ENCODE assay signal across 1 cellular context in the genomic region with DNA sequence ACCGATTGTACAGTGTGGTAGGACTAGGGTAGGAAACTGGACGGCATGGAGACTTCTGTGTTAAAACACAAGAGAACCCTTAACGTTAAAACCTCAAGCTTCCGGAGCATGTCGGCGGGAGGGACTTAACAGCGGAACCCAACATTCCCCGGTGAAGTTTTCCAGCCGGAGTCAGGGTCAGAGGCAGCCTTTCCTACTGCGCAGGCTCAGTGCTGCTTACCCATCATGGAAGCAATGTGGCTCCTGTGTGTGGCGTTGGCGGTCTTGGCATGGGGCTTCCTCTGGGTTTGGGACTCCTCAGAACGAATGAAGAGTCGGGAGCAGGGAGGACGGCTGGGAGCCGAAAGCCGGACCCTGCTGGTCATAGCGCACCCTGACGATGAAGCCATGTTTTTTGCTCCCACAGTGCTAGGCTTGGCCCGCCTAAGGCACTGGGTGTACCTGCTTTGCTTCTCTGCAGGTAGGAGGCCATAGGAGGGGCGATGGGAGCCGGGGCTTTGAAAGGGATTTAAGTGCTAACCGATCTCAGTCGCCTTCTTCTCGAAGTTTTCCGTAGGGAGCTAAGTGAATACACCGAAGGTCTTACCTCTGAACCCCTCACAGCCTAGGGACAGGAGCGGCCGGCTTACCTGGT.
TF ChIP-seq lines count a peak whose summit lies in the region.

A gene (plus strand): TSS at position 209 of the 634 bp plus-strand sequence. CDS start 17 bp downstream, at position 226.

TF ChIP-seq in HepG2, 621 proteins besides CTCF, POLR2A, EP300 and RAD21 (continued from another document and continues in another):
- TF ChIP-seq, protein P1, sequence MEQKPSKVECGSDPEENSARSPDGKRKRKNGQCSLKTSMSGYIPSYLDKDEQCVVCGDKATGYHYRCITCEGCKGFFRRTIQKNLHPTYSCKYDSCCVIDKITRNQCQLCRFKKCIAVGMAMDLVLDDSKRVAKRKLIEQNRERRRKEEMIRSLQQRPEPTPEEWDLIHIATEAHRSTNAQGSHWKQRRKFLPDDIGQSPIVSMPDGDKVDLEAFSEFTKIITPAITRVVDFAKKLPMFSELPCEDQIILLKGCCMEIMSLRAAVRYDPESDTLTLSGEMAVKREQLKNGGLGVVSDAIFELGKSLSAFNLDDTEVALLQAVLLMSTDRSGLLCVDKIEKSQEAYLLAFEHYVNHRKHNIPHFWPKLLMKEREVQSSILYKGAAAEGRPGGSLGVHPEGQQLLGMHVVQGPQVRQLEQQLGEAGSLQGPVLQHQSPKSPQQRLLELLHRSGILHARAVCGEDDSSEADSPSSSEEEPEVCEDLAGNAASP (CRISPR knock-in tag; IDR thresholded peaks at IDR 0.05; ENCODE audit: borderline replicate concordance): 0 out of 2 replicates have a peak, but pooled peaks have one; percentile 47
- TF ChIP-seq, protein P2, sequence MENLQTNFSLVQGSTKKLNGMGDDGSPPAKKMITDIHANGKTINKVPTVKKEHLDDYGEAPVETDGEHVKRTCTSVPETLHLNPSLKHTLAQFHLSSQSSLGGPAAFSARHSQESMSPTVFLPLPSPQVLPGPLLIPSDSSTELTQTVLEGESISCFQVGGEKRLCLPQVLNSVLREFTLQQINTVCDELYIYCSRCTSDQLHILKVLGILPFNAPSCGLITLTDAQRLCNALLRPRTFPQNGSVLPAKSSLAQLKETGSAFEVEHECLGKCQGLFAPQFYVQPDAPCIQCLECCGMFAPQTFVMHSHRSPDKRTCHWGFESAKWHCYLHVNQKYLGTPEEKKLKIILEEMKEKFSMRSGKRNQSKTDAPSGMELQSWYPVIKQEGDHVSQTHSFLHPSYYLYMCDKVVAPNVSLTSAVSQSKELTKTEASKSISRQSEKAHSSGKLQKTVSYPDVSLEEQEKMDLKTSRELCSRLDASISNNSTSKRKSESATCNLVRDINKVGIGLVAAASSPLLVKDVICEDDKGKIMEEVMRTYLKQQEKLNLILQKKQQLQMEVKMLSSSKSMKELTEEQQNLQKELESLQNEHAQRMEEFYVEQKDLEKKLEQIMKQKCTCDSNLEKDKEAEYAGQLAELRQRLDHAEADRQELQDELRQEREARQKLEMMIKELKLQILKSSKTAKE (CRISPR knock-in tag; IDR thresholded peaks at IDR 0.05; ENCODE audit: borderline replicate concordance): no peak
- TF ChIP-seq JUNB (CRISPR knock-in tag; IDR thresholded peaks at IDR 0.05; ENCODE audit: borderline replicate concordance) (no peak), ZNF207 (IDR thresholded peaks at IDR 0.05; ENCODE audit: borderline replicate concordance) (no peak), ZNF569 (CRISPR knock-in tag; IDR thresholded peaks at IDR 0.05; ENCODE audit: borderline replicate concordance) (no peak), HDAC2 (CRISPR knock-in tag; IDR thresholded peaks at IDR 0.05) (peak; percentile 86), HES4 (CRISPR knock-in tag; IDR thresholded peaks at IDR 0.05; ENCODE audit: borderline replicate concordance) (no peak; the same call in 1 of the 2 replicates), ZNF781 (CRISPR knock-in tag; IDR thresholded peaks at IDR 0.05; ENCODE audit: borderline replicate concordance, not compliant biosample characterization) (peak; percentile 93), ZMYM2 (CRISPR knock-in tag; IDR thresholded peaks at IDR 0.05) (no peak), TBX2 (CRISPR knock-in tag; IDR thresholded peaks at IDR 0.05; ENCODE audit: borderline replicate concordance) (peak; percentile 41; the same call in 1 of the 2 replicates), NAIF1 (CRISPR knock-in tag; IDR thresholded peaks at IDR 0.05; ENCODE audit: borderline replicate concordance) (0 out of 2 replicates have a peak, but pooled peaks have one; percentile 54), ZFAT (CRISPR knock-in tag; conservative IDR thresholded peaks at IDR 0.05) (no peak), ZNF224 (CRISPR knock-in tag; IDR thresholded peaks at IDR 0.05) (no peak), SRSF4 (IDR thresholded peaks at IDR 0.05; ENCODE audit: low read depth, low read length, poor library complexity, severe bottlenecking) (no peak), FOXO1 (CRISPR knock-in tag; IDR thresholded peaks at IDR 0.05) (peak; percentile 49; the same call in 1 of the 2 replicates), ZBTB38 (CRISPR knock-in tag; IDR thresholded peaks at IDR 0.05) (peak; percentile 72), HOXA5 (CRISPR knock-in tag; IDR thresholded peaks at IDR 0.05) (peak; percentile 93), ZSCAN22 (CRISPR knock-in tag; IDR thresholded peaks at IDR 0.05) (no peak; the same call in 1 of the 2 replicates), MXI1 (IDR thresholded peaks at IDR 0.05; ENCODE audit: borderline replicate concordance, low read depth, low read length) (peak; percentile 86; the same call in 1 of the 3 replicates), PRPF4 (IDR thresholded peaks at IDR 0.05; ENCODE audit: low read depth, low read length, poor library complexity, severe bottlenecking) (no peak), LCORL (IDR thresholded peaks at IDR 0.05) (no peak), LCORL (CRISPR knock-in tag; IDR thresholded peaks at IDR 0.05) (peak; percentile 66; the same call in 1 of the 2 replicates)
- TF ChIP-seq, protein P3, sequence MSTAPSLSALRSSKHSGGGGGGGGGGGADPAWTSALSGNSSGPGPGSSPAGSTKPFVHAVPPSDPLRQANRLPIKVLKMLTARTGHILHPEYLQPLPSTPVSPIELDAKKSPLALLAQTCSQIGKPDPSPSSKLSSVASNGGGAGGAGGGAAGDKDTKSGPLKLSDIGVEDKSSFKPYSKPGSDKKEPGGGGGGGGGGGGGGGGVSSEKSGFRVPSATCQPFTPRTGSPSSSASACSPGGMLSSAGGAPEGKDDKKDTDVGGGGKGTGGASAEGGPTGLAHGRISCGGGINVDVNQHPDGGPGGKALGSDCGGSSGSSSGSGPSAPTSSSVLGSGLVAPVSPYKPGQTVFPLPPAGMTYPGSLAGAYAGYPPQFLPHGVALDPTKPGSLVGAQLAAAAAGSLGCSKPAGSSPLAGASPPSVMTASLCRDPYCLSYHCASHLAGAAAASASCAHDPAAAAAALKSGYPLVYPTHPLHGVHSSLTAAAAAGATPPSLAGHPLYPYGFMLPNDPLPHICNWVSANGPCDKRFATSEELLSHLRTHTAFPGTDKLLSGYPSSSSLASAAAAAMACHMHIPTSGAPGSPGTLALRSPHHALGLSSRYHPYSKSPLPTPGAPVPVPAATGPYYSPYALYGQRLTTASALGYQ (CRISPR knock-in tag; IDR thresholded peaks at IDR 0.05): no peak; the same call in 1 of the 2 replicates
- TF ChIP-seq, protein P4, sequence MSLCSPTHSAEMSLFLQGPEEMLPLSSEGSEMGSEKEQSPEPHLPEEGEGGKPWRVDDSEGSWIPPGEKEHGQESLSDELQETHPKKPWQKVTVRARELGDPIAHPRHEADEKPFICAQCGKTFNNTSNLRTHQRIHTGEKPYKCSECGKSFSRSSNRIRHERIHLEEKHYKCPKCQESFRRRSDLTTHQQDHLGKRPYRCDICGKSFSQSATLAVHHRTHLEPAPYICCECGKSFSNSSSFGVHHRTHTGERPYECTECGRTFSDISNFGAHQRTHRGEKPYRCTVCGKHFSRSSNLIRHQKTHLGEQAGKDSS (CRISPR knock-in tag; IDR thresholded peaks at IDR 0.05; ENCODE audit: borderline replicate concordance, low read depth): peak; percentile 85; the same call in 1 of the 2 replicates
- TF ChIP-seq, protein P5, sequence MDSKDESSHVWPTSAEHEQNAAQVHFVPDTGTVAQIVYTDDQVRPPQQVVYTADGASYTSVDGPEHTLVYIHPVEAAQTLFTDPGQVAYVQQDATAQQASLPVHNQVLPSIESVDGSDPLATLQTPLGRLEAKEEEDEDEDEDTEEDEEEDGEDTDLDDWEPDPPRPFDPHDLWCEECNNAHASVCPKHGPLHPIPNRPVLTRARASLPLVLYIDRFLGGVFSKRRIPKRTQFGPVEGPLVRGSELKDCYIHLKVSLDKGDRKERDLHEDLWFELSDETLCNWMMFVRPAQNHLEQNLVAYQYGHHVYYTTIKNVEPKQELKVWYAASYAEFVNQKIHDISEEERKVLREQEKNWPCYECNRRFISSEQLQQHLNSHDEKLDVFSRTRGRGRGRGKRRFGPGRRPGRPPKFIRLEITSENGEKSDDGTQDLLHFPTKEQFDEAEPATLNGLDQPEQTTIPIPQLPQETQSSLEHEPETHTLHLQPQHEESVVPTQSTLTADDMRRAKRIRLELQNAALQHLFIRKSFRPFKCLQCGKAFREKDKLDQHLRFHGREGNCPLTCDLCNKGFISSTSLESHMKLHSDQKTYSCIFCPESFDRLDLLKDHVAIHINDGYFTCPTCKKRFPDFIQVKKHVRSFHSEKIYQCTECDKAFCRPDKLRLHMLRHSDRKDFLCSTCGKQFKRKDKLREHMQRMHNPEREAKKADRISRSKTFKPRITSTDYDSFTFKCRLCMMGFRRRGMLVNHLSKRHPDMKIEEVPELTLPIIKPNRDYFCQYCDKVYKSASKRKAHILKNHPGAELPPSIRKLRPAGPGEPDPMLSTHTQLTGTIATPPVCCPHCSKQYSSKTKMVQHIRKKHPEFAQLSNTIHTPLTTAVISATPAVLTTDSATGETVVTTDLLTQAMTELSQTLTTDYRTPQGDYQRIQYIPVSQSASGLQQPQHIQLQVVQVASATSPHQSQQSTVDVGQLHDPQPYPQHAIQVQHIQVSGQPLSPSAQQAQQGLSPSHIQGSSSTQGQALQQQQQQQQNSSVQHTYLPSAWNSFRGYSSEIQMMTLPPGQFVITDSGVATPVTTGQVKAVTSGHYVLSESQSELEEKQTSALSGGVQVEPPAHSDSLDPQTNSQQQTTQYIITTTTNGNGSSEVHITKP (CRISPR knock-in tag; IDR thresholded peaks at IDR 0.05; ENCODE audit: low read depth): peak; percentile 75; the same call in 1 of the 2 replicates
- TF ChIP-seq, protein P6, sequence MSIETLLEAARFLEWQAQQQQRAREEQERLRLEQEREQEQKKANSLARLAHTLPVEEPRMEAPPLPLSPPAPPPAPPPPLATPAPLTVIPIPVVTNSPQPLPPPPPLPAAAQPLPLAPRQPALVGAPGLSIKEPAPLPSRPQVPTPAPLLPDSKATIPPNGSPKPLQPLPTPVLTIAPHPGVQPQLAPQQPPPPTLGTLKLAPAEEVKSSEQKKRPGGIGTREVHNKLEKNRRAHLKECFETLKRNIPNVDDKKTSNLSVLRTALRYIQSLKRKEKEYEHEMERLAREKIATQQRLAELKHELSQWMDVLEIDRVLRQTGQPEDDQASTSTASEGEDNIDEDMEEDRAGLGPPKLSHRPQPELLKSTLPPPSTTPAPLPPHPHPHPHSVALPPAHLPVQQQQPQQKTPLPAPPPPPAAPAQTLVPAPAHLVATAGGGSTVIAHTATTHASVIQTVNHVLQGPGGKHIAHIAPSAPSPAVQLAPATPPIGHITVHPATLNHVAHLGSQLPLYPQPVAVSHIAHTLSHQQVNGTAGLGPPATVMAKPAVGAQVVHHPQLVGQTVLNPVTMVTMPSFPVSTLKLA (IDR thresholded peaks at IDR 0.05): no peak
- TF ChIP-seq, protein P7, sequence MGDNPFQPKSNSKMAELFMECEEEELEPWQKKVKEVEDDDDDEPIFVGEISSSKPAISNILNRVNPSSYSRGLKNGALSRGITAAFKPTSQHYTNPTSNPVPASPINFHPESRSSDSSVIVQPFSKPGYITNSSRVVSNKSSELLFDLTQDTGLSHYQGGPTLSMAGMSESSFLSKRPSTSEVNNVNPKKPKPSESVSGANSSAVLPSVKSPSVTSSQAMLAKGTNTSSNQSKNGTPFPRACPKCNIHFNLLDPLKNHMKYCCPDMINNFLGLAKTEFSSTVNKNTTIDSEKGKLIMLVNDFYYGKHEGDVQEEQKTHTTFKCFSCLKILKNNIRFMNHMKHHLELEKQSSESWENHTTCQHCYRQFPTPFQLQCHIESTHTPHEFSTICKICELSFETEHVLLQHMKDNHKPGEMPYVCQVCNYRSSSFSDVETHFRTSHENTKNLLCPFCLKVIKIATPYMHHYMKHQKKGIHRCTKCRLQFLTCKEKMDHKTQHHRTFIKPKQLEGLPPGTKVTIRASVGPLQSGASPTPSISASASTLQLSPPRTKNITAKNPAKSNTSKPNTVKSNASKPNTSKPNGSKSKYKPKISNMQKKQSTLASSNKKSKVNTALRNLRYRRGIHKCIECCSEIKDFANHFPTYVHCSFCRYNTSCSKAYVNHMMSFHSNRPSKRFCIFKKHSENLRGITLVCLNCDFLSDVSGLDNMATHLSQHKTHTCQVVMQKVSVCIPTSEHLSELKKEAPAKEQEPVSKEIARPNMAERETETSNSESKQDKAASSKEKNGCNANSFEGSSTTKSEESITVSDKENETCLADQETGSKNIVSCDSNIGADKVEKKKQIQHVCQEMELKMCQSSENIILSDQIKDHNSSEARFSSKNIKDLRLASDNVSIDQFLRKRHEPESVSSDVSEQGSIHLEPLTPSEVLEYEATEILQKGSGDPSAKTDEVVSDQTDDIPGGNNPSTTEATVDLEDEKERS (CRISPR knock-in tag; IDR thresholded peaks at IDR 0.05): peak; percentile 85; the same call in 1 of the 2 replicates
- TF ChIP-seq, protein P8, sequence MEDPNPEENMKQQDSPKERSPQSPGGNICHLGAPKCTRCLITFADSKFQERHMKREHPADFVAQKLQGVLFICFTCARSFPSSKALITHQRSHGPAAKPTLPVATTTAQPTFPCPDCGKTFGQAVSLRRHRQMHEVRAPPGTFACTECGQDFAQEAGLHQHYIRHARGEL (CRISPR knock-in tag; IDR thresholded peaks at IDR 0.05): no peak
- TF ChIP-seq, protein P9, sequence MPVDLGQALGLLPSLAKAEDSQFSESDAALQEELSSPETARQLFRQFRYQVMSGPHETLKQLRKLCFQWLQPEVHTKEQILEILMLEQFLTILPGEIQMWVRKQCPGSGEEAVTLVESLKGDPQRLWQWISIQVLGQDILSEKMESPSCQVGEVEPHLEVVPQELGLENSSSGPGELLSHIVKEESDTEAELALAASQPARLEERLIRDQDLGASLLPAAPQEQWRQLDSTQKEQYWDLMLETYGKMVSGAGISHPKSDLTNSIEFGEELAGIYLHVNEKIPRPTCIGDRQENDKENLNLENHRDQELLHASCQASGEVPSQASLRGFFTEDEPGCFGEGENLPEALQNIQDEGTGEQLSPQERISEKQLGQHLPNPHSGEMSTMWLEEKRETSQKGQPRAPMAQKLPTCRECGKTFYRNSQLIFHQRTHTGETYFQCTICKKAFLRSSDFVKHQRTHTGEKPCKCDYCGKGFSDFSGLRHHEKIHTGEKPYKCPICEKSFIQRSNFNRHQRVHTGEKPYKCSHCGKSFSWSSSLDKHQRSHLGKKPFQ (CRISPR knock-in tag; IDR thresholded peaks at IDR 0.05; ENCODE audit: insufficient replicate concordance): peak; percentile 48
- TF ChIP-seq, protein P10, sequence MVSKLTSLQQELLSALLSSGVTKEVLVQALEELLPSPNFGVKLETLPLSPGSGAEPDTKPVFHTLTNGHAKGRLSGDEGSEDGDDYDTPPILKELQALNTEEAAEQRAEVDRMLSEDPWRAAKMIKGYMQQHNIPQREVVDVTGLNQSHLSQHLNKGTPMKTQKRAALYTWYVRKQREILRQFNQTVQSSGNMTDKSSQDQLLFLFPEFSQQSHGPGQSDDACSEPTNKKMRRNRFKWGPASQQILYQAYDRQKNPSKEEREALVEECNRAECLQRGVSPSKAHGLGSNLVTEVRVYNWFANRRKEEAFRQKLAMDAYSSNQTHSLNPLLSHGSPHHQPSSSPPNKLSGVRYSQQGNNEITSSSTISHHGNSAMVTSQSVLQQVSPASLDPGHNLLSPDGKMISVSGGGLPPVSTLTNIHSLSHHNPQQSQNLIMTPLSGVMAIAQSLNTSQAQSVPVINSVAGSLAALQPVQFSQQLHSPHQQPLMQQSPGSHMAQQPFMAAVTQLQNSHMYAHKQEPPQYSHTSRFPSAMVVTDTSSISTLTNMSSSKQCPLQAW (CRISPR knock-in tag; IDR thresholded peaks at IDR 0.05): peak; percentile 74; the same call in 1 of the 2 replicates
- TF ChIP-seq, protein P11, sequence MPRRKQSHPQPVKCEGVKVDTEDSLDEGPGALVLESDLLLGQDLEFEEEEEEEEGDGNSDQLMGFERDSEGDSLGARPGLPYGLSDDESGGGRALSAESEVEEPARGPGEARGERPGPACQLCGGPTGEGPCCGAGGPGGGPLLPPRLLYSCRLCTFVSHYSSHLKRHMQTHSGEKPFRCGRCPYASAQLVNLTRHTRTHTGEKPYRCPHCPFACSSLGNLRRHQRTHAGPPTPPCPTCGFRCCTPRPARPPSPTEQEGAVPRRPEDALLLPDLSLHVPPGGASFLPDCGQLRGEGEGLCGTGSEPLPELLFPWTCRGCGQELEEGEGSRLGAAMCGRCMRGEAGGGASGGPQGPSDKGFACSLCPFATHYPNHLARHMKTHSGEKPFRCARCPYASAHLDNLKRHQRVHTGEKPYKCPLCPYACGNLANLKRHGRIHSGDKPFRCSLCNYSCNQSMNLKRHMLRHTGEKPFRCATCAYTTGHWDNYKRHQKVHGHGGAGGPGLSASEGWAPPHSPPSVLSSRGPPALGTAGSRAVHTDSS (CRISPR knock-in tag; conservative IDR thresholded peaks at IDR 0.05): no peak
